ENCODE assay signal across 17 cellular contexts in genomic region chrX:107773206-107773605, GRCh38. TPM values are rescaled to one million over a fixed set of nuclear protein-coding genes. Genes with fewer than 3 reads are reported as not detected.
A peak's percentile ranks its signal among the peaks of the same experiment; 100 is the strongest.
DNase-seq lines count a peak whose midpoint lies in the region; TF ChIP-seq lines count a peak whose summit lies in the region.
"Had no signal": no experiment of that assay in that cellular context is flagged by ENCODE, and none has a peak within 500 bp of the region (broad histone marks: within the 10 kb centered on the region; RNA-seq: fewer than 3 reads in every experiment).

No MANE protein-coding gene starts in this region.

- no peaks in the 10 kb centered on the region for H3K36me3 ChIP-seq in BE2C
- no peaks in the 10 kb centered on the region for H3K36me3 ChIP-seq in Loucy (ENCODE audit: insufficient read depth, low read length)
- H3K36me3 ChIP-seq in endocrine pancreas (ENCODE audit: control insufficient read depth, insufficient read depth, low read length): no peaks in the 10 kb centered on the region
- H3K36me3 ChIP-seq in neural progenitor cell: no peaks in the 10 kb centered on the region

- H3K9ac ChIP-seq in Loucy (ENCODE audit: low read depth, low read length, poor library complexity, severe bottlenecking) (no peak overlapping the region), endocrine pancreas (ENCODE audit: control insufficient read depth, insufficient read depth, low read length) (no peak overlapping the region), neural progenitor cell (no peak overlapping the region)

- H2AFZ ChIP-seq in Loucy (ENCODE audit: low read length) (no peak overlapping the region), neural progenitor cell (replicated peaks) (no peak overlapping the region)

- no peak overlapping the region for H3K4me3 Mint-ChIP-seq in neural progenitor cell
- H3K4me3 Mint-ChIP-seq: activated naive CD8-positive, alpha-beta T cell; activated T-cell treated with anti-CD3 and anti-CD28 coated beads, Interleukin-2, amount 50 U/mL, for 24 hours; natural killer cell had no signal

- TF ChIP-seq CTCF in BE2C (IDR thresholded peaks at IDR 0.05; ENCODE audit: low read depth, low read length) (no peak), Loucy (conservative IDR thresholded peaks at IDR 0.05; ENCODE audit: low read length) (no peak), neural progenitor cell (IDR thresholded peaks at IDR 0.05) (no peak)

- H3F3A ChIP-seq in Loucy (ENCODE audit: low read depth): no peaks in the 10 kb centered on the region
- no peaks in the 10 kb centered on the region for H3F3A ChIP-seq in neural progenitor cell (ENCODE audit: low read depth)

- H3K9me2 ChIP-seq in Loucy (replicated peaks; ENCODE audit: low read depth, low read length): no peaks in the 10 kb centered on the region

- no peaks in the 10 kb centered on the region for H3K9me3 ChIP-seq in BE2C
- H3K9me3 ChIP-seq in Loucy (ENCODE audit: insufficient read depth, low read depth, low read length): no peaks in the 10 kb centered on the region
- H3K9me3 ChIP-seq in endocrine pancreas (ENCODE audit: control insufficient read depth, low read length): no peaks in the 10 kb centered on the region
- no peaks in the 10 kb centered on the region for H3K9me3 ChIP-seq in neural progenitor cell (ENCODE audit: low read depth)

- H3K27ac ChIP-seq in neural progenitor cell: no peak overlapping the region

- DNase-seq in BE2C (peak; percentile 25), neural progenitor cell (ENCODE audit: low spot score) (peak; percentile 70), HPDE6-E6E7 (ENCODE audit: extremely low spot score) (no peak)
- DNase-seq in stimulated activated CD4-positive, alpha-beta T cell treated with anti-CD3 and anti-CD28 coated beads, Interleukin-4, amount 100 ng/mL, for 24 hours: no peak
- DNase-seq in activated naive CD4-positive, alpha-beta T cell (lab: John Stamatoyannopoulos, UW): no peak
- no peak for DNase-seq in activated T-cell treated with anti-CD3 and anti-CD28 coated beads, Interleukin-2, amount 50 U/mL, for 1 hour
- DNase-seq: activated CD4-positive, alpha-beta T cell treated with anti-CD3 and anti-CD28 coated beads, Interleukin-2, amount 50 U/mL, for 1 hour; activated T-cell treated with anti-CD3 and anti-CD28 coated beads, Interleukin-2, amount 50 U/mL, for 24 hours; Calu3; effector CD8-positive, alpha-beta T cell; GOT3; natural killer cell; NCI-H510A treated with DMSO at 0.1 percent for 48 hours had no signal

- H3K4me1 Mint-ChIP-seq in neural progenitor cell: peaks cover 19% of the 10 kb centered on the region

- H3K4me1 ChIP-seq in BE2C (no peaks in the 10 kb centered on the region), Loucy (ENCODE audit: insufficient read depth, low read length, poor library complexity, severe bottlenecking) (peaks cover 37% of the 10 kb centered on the region), endocrine pancreas (ENCODE audit: control insufficient read depth, insufficient read depth, low read length) (no peaks in the 10 kb centered on the region), neural progenitor cell (peaks cover 24% of the 10 kb centered on the region)

- H3K27me3 ChIP-seq in BE2C: no peaks in the 10 kb centered on the region
- no peaks in the 10 kb centered on the region for H3K27me3 ChIP-seq in Loucy (ENCODE audit: insufficient read depth, low read length, poor library complexity, severe bottlenecking)
- H3K27me3 ChIP-seq in endocrine pancreas (ENCODE audit: control insufficient read depth, insufficient read depth, low read length): no peaks in the 10 kb centered on the region
- peaks cover 52% of the 10 kb centered on the region for H3K27me3 ChIP-seq in neural progenitor cell

- H4K20me1 ChIP-seq in Loucy (ENCODE audit: insufficient read depth, low read length, poor library complexity, severe bottlenecking) (peaks cover 4% of the 10 kb centered on the region), neural progenitor cell (ENCODE audit: low read depth) (no peaks in the 10 kb centered on the region)

- no peak overlapping the region for H3K4me3 ChIP-seq in BE2C (ENCODE audit: low read depth, low read length)
- peak overlapping the region; percentile 38 for H3K4me3 ChIP-seq in Loucy (ENCODE audit: low read length, poor library complexity, severe bottlenecking)
- peak overlapping the region; percentile 71 for H3K4me3 ChIP-seq in endocrine pancreas (ENCODE audit: control insufficient read depth, insufficient read depth, low read length)
- H3K4me3 ChIP-seq in neural progenitor cell: no peak overlapping the region

- peaks cover 72% of the 10 kb centered on the region for H3K79me2 ChIP-seq in Loucy (ENCODE audit: insufficient read depth, low read length)
- H3K79me2 ChIP-seq in neural progenitor cell (ENCODE audit: low read depth): no peaks in the 10 kb centered on the region

- H3K36me3 Mint-ChIP-seq in neural progenitor cell: no peaks in the 10 kb centered on the region
- H3K36me3 Mint-ChIP-seq: activated naive CD8-positive, alpha-beta T cell; natural killer cell had no signal

- H3K4me2 ChIP-seq in Loucy (ENCODE audit: low read depth, low read length, poor library complexity, severe bottlenecking) (peak overlapping the region; percentile 97), neural progenitor cell (peak overlapping the region; percentile 56)

- H3K27ac Mint-ChIP-seq in neural progenitor cell: no peak overlapping the region
- H3K27ac Mint-ChIP-seq: activated naive CD8-positive, alpha-beta T cell; activated T-cell treated with anti-CD3 and anti-CD28 coated beads, Interleukin-2, amount 50 U/mL, for 24 hours; natural killer cell had no signal

- no peaks in the 10 kb centered on the region for H3K9me3 Mint-ChIP-seq in neural progenitor cell
- H3K9me3 Mint-ChIP-seq: activated T-cell treated with anti-CD3 and anti-CD28 coated beads, Interleukin-2, amount 50 U/mL, for 24 hours; natural killer cell had no signal

- peaks cover 22% of the 10 kb centered on the region for H3K27me3 Mint-ChIP-seq in neural progenitor cell (ENCODE audit: insufficient read depth, low read depth)
- H3K27me3 Mint-ChIP-seq: activated naive CD8-positive, alpha-beta T cell had no signal

RNA-seq across cellular contexts. Expression of gene TSC22D3, which starts 2.4 kb away (rescaled TPM):
- polyA plus RNA-seq in BE2C (2012; ENCODE audit: insufficient read depth, insufficient read length, low read depth): 35.8 TPM
- total RNA-seq in neural progenitor cell (ENCODE audit: low replicate concordance): 44.9 and 51.0 TPM in 2 replicates

RNA-seq across cellular contexts. Expression of gene NCBP2L, which starts 4.3 kb away (rescaled TPM):
- not detected for polyA plus RNA-seq in BE2C (2012; ENCODE audit: insufficient read depth, insufficient read length, low read depth)
- not detected in 2 replicates for total RNA-seq in neural progenitor cell (ENCODE audit: low replicate concordance)
- total RNA-seq: Calu3, subcutaneous adipose tissue had no signal

RNA-seq across cellular contexts. Expression of gene MID2, which starts 52.5 kb away (rescaled TPM):
- polyA plus RNA-seq in BE2C (2012; ENCODE audit: insufficient read depth, insufficient read length, low read depth): 0.15 TPM
- 1.2 and 3.8 TPM in 2 replicates for total RNA-seq in neural progenitor cell (ENCODE audit: low replicate concordance)

Comparison
In these comparisons a context has a peak if more than half of its experiments do, and no peak if none do; other contexts are left out.
1. DNase-seq: peak in BE2C (single experiment) and neural progenitor cell (single experiment); none in stimulated activated CD4-positive, alpha-beta T cell treated with anti-CD3 and anti-CD28 coated beads, Interleukin-4, amount 100 ng/mL, for 24 hours (single experiment), activated naive CD4-positive, alpha-beta T cell (0 of 4), HPDE6-E6E7 (single experiment) and activated T-cell treated with anti-CD3 and anti-CD28 coated beads, Interleukin-2, amount 50 U/mL, for 1 hour (single experiment).
2. H3K4me3 ChIP-seq: peak in Loucy (single experiment) and endocrine pancreas (single experiment); none in BE2C (single experiment) and neural progenitor cell (single experiment).